In genomic region chr2:66948234-66948633, GRCh38 we compare ENCODE assay signal across 19 cellular contexts.
"Had no signal": no experiment of that assay in that cellular context is flagged by ENCODE, and none has a peak within 500 bp of the region (broad histone marks: within the 10 kb centered on the region; RNA-seq: fewer than 3 reads in every experiment).

No MANE protein-coding gene starts in this region.

- H3K4me1 Mint-ChIP-seq: naive thymus-derived CD4-positive, alpha-beta T cell; stimulated activated memory B cell treated with anti-CD40 and anti-IgM and Interleukin-4, amounts not matched to agents 10 μg/mL and 1 μg/mL and 100 μg/mL, for 72 hours; stimulated activated naive CD8-positive, alpha-beta T cell treated with anti-CD3 and anti-CD28 coated beads, Interleukin-15, amount 100 ng/mL, for 72 hours had no signal

- ATAC-seq: gastrocnemius medialis; left lung; lower lobe of right lung; naive thymus-derived CD4-positive, alpha-beta T cell; sciatic nerve; stimulated activated memory B cell treated with anti-CD40 and anti-IgM and Interleukin-4, amounts not matched to agents 10 μg/mL and 1 μg/mL and 100 μg/mL, for 72 hours; stimulated activated naive CD8-positive, alpha-beta T cell treated with anti-CD3 and anti-CD28 coated beads, Interleukin-15, amount 100 ng/mL, for 72 hours had no signal

- H3K9me3 ChIP-seq: gastrocnemius medialis, left lung, lower lobe of right lung, neutrophil had no signal

- H3K36me3 ChIP-seq: gastrocnemius medialis, left lung, lower lobe of right lung, neutrophil, spleen had no signal

- H3K4me3 Mint-ChIP-seq: naive thymus-derived CD4-positive, alpha-beta T cell; stimulated activated memory B cell treated with anti-CD40 and anti-IgM and Interleukin-4, amounts not matched to agents 10 μg/mL and 1 μg/mL and 100 μg/mL, for 72 hours; stimulated activated naive CD8-positive, alpha-beta T cell treated with anti-CD3 and anti-CD28 coated beads, Interleukin-15, amount 100 ng/mL, for 72 hours; type B pancreatic cell had no signal

- H3K27ac ChIP-seq: dorsolateral prefrontal cortex, gastrocnemius medialis, left lung, lower lobe of right lung, neutrophil, spleen had no signal

- H3K4me3 ChIP-seq: dorsolateral prefrontal cortex, gastrocnemius medialis, left lung, lower lobe of right lung, spleen had no signal

- DNase-seq: cortex of kidney; dorsolateral prefrontal cortex; effector CD8-positive, alpha-beta T cell; gastrocnemius medialis; glutamatergic neuron; left lung; lower lobe of right lung; mesenchymal stem cell; naive thymus-derived CD4-positive, alpha-beta T cell; posterior cingulate gyrus; spleen; stimulated activated CD4-positive, alpha-beta T cell treated with anti-CD3 and anti-CD28 coated beads, Interleukin-15, amount 100 ng/mL, for 24 hours; stimulated activated CD4-positive, alpha-beta T cell treated with anti-CD3 and anti-CD28 coated beads, Interleukin-1b, Interleukin-23, amount 100 ng/mL, for 48 hours; stimulated activated CD4-positive, alpha-beta T cell treated with anti-CD3 and anti-CD28 coated beads, Interleukin-4, amount 100 ng/mL, for 24 hours; stimulated activated naive CD8-positive, alpha-beta T cell treated with anti-CD3 and anti-CD28 coated beads, Interleukin-15, amount 100 ng/mL, for 72 hours had no signal

- H3K36me3 Mint-ChIP-seq: naive thymus-derived CD4-positive, alpha-beta T cell; stimulated activated memory B cell treated with anti-CD40 and anti-IgM and Interleukin-4, amounts not matched to agents 10 μg/mL and 1 μg/mL and 100 μg/mL, for 72 hours; type B pancreatic cell had no signal

- H3K4me1 ChIP-seq: gastrocnemius medialis, left lung, lower lobe of right lung, spleen had no signal

- H3K27me3 Mint-ChIP-seq: stimulated activated memory B cell treated with anti-CD40 and anti-IgM and Interleukin-4, amounts not matched to agents 10 μg/mL and 1 μg/mL and 100 μg/mL, for 72 hours; stimulated activated naive CD8-positive, alpha-beta T cell treated with anti-CD3 and anti-CD28 coated beads, Interleukin-15, amount 100 ng/mL, for 72 hours had no signal

- H3K27me3 ChIP-seq: gastrocnemius medialis, left lung, neutrophil, spleen had no signal

- H3K9me3 Mint-ChIP-seq: stimulated activated memory B cell treated with anti-CD40 and anti-IgM and Interleukin-4, amounts not matched to agents 10 μg/mL and 1 μg/mL and 100 μg/mL, for 72 hours had no signal

- H3K27ac Mint-ChIP-seq: naive thymus-derived CD4-positive, alpha-beta T cell; stimulated activated memory B cell treated with anti-CD40 and anti-IgM and Interleukin-4, amounts not matched to agents 10 μg/mL and 1 μg/mL and 100 μg/mL, for 72 hours; stimulated activated naive CD8-positive, alpha-beta T cell treated with anti-CD3 and anti-CD28 coated beads, Interleukin-15, amount 100 ng/mL, for 72 hours; type B pancreatic cell had no signal
